Comparison of ENCODE assay signal across 20 cellular contexts in genomic region chr9:121528642-121529041, GRCh38. TPM values are rescaled to one million over a fixed set of nuclear protein-coding genes. Genes with fewer than 3 reads are reported as not detected.
"Had no signal": no experiment of that assay in that cellular context is flagged by ENCODE, and none has a peak within 500 bp of the region (broad histone marks: within the 10 kb centered on the region; RNA-seq: fewer than 3 reads in every experiment).

No MANE protein-coding gene starts in this region.

- H3K27ac ChIP-seq: testis, vagina, WERI-Rb-1 had no signal

- H3K27me3 ChIP-seq: testis, vagina had no signal

- DNase-seq: activated CD4-positive, alpha-beta T cell treated with anti-CD3 and anti-CD28 coated beads for 1 hour; activated CD4-positive, alpha-beta T cell treated with anti-CD3 and anti-CD28 coated beads, Interleukin-2, amount 50 U/mL, for 1 hour; activated CD8-positive, alpha-beta T cell treated with anti-CD3 and anti-CD28 coated beads, Interleukin-2, amount 10 ng/mL, durations not matched to agents 7 days and 5 days; activated gamma-delta T cell; activated naive CD4-positive, alpha-beta T cell treated with anti-CD3 and anti-CD28 coated beads, Interleukin-2, amount 50 U/mL, for 16 hours; activated naive CD8-positive, alpha-beta T cell treated with anti-CD3 and anti-CD28 coated beads, Interleukin-2, amount 50 U/mL, for 24 hours; effector memory CD4-positive, alpha-beta T cell; left cardiac atrium; mesenchymal stem cell; naive thymus-derived CD4-positive, alpha-beta T cell; occipital lobe; posterior cingulate gyrus; stimulated activated CD4-positive, alpha-beta T cell treated with anti-CD3 and anti-CD28 coated beads, Interleukin-2, amount 100 ng/mL, for 48 hours; stimulated activated CD8-positive, alpha-beta memory T cell treated with anti-CD3 and anti-CD28 coated beads, Interleukin-4, amount 100 ng/mL, for 48 hours; stimulated activated naive B cell treated with anti-CD40 and anti-IgM and Interleukin-4, amounts not matched to agents 10 μg/mL and 1 μg/mL and 100 μg/mL, for 72 hours; testis; WERI-Rb-1 had no signal

- H3K4me1 ChIP-seq: testis had no signal

- ATAC-seq: activated CD8-positive, alpha-beta T cell treated with anti-CD3 and anti-CD28 coated beads, Interleukin-2, amount 10 ng/mL, durations not matched to agents 7 days and 5 days; activated naive CD8-positive, alpha-beta T cell treated with anti-CD3 and anti-CD28 coated beads, Interleukin-2, amount 50 U/mL, for 24 hours; naive thymus-derived CD4-positive, alpha-beta T cell; stimulated activated naive B cell treated with anti-CD40 and anti-IgM and Interleukin-4, amounts not matched to agents 10 μg/mL and 1 μg/mL and 100 μg/mL, for 72 hours had no signal

- H3K9me3 ChIP-seq: testis, vagina had no signal

- H3K36me3 ChIP-seq: vagina, WERI-Rb-1 had no signal

- H3K4me3 ChIP-seq: testis, vagina had no signal

RNA-seq across cellular contexts. Expression of gene GGTA1, which starts 29.0 kb away (rescaled TPM):
- total RNA-seq: activated CD8-positive, alpha-beta T cell treated with anti-CD3 and anti-CD28 coated beads, Interleukin-2, amount 10 ng/mL, durations not matched to agents 7 days and 5 days; endothelial cell of umbilical vein; neural crest cell had no signal
- polyA plus RNA-seq: endothelial cell of umbilical vein; naive thymus-derived CD4-positive, alpha-beta T cell had no signal
